In genomic region chr4:54709281-54709854, GRCh38 we compare ENCODE assay signal across 2 cellular contexts.
TF ChIP-seq lines count a peak whose summit lies in the region.

No MANE protein-coding gene starts in this region.

TF ChIP-seq in GM12878, 131 proteins besides CTCF, POLR2A, EP300 and RAD21 (continued from another document):
- no peak for TF ChIP-seq USF1 (IDR thresholded peaks at IDR 0.05; ENCODE audit: borderline replicate concordance, extremely low read length, insufficient read depth, low read depth, low read length)
- TF ChIP-seq NFXL1 (IDR thresholded peaks at IDR 0.05; ENCODE audit: borderline replicate concordance) = no peak
- TF ChIP-seq ATF3 (IDR thresholded peaks at IDR 0.05; ENCODE audit: borderline replicate concordance, extremely low read depth, low read depth, low read length) = no peak
- TF ChIP-seq IRF3 (IDR thresholded peaks at IDR 0.05) = no peak
- TF ChIP-seq RELA (IDR thresholded peaks at IDR 0.05; ENCODE audit: borderline replicate concordance, partially characterized antibody) = no peak
TF ChIP-seq in GM12878: peak in this region for 1.

TF ChIP-seq in GM23338, 12 proteins besides CTCF, POLR2A, EP300 and RAD21 (continued from another document):
- TF ChIP-seq ETS1 (IDR thresholded peaks at IDR 0.05) (no peak), REST (IDR thresholded peaks at IDR 0.05; ENCODE audit: unreplicated experiment) (no peak), EZH2phosphoT487 (IDR thresholded peaks at IDR 0.05; ENCODE audit: unreplicated experiment) (no peak), ZNF331 (CRISPR knock-in tag; IDR thresholded peaks at IDR 0.05; ENCODE audit: low read depth) (no peak), ZNF114 (CRISPR knock-in tag; IDR thresholded peaks at IDR 0.05) (no peak), ZNF462 (CRISPR knock-in tag; IDR thresholded peaks at IDR 0.05) (no peak), STAT1 (IDR thresholded peaks at IDR 0.05; ENCODE audit: unreplicated experiment) (no peak), NANOG (IDR thresholded peaks at IDR 0.05; ENCODE audit: borderline replicate concordance) (no peak), CREB1 (CRISPR knock-in tag; IDR thresholded peaks at IDR 0.05; ENCODE audit: low read depth) (no peak), JUNB (IDR thresholded peaks at IDR 0.05; ENCODE audit: unreplicated experiment) (no peak)
